ENCODE assay signal across 22 cellular contexts in the genomic region with DNA sequence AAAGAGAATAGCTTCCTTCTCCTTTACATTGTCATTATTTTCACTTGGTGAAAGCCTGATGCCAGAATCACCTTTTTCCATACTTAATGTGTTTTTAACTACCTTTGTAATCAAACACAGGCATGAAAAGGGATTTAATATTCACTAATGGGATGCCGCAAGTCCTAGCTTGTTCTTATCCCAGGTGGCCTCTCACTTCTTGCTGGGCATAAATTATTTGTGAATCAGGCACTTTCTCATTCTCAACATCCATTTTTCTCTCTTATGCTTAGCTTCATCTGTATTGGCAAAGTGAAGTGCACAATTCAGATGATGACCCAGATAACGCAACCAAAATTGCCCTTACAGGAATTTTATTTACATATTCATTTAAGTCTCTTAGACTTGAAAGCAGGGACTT. TPM values are rescaled to one million over a fixed set of nuclear protein-coding genes. Genes with fewer than 3 reads are reported as not detected.
DNase-seq lines count a peak whose midpoint lies in the region; ATAC-seq, FAIRE-seq and TF ChIP-seq lines count a peak whose summit lies in the region.
"Had no signal": no experiment of that assay in that cellular context is flagged by ENCODE, and none has a peak within 500 bp of the region (broad histone marks: within the 10 kb centered on the region; RNA-seq: fewer than 3 reads in every experiment).

No MANE protein-coding gene starts in this region.

- CTCF ChIA-PET in HEK293 (lab: Yijun Ruan, JAX), result no interaction called here

- TF ChIP-seq POLR2A in GM12892 (IDR thresholded peaks at IDR 0.05; ENCODE audit: low read depth, low read length), result no peak

- TF ChIP-seq CTCF in HEK293 (tag by site-specific recombination; IDR thresholded peaks at IDR 0.05) (no peak), keratinocyte (optimal IDR thresholded peaks at IDR 0.05 in 1 of 3, IDR thresholded peaks at IDR 0.05 in 1 of 3, conservative IDR thresholded peaks at IDR 0.05 in 1 of 3; ENCODE audit: extremely low read depth in 1 of 3, insufficient read depth in 2 of 3, low read length in 3 of 3) (no peak)

- H3K4me1 ChIP-seq in HEK293 (ENCODE audit: control insufficient read depth, insufficient read depth, low read length), result no peaks in the 10 kb centered on the region
- peaks cover 17% of the 10 kb centered on the region for H3K4me1 ChIP-seq in keratinocyte (ENCODE audit: control insufficient read depth, extremely low read depth, insufficient read depth, low read length)
- H3K4me1 ChIP-seq: adrenal gland, Peyer's patch had no signal

- H3K9ac ChIP-seq in keratinocyte (ENCODE audit: control insufficient read depth, extremely low read depth, insufficient read depth, low read length), result no peak overlapping the region

- H3K9me1 ChIP-seq in keratinocyte (ENCODE audit: control insufficient read depth, extremely low read depth, insufficient read depth, low read length), result no peaks in the 10 kb centered on the region

- H3K4me3 ChIP-seq in HEK293 (ENCODE audit: low read depth, low read length) (no peak overlapping the region), keratinocyte (ENCODE audit: control insufficient read depth in 2 of 3, extremely low read depth in 1 of 3, insufficient read depth in 2 of 3, low read depth in 1 of 3, low read length in 3 of 3) (no peak overlapping the region)
- H3K4me3 ChIP-seq: adrenal gland, lung, MG63, Peyer's patch, tibial nerve had no signal

- no peaks in the 10 kb centered on the region for H3K79me2 ChIP-seq in keratinocyte (ENCODE audit: control insufficient read depth, insufficient read depth, low read length)

- peak overlapping the region; percentile 24 for H3K4me2 ChIP-seq in keratinocyte (ENCODE audit: control insufficient read depth, extremely low read depth, insufficient read depth, low read depth, low read length)

- peak overlapping the region; percentile 50 for H2AFZ ChIP-seq in keratinocyte (ENCODE audit: control insufficient read depth, low read length)

- H3K27ac ChIP-seq in HEK293 (ENCODE audit: extremely low read depth, low read depth, low read length), result no peak overlapping the region
- no peak overlapping the region for H3K27ac ChIP-seq in keratinocyte (ENCODE audit: control insufficient read depth, insufficient read depth, low read length)
- H3K27ac ChIP-seq: adrenal gland, Peyer's patch, tibial nerve had no signal

- no peak for ATAC-seq in GM18873 (IDR thresholded peaks at IDR 0.05; ENCODE audit: low FRiP score, unreplicated experiment)

- DNase-seq in NCI-H187 treated with DMSO at 0.1 percent for 48 hours (lab: John Stamatoyannopoulos, UW), result peak; percentile 48
- peak; percentile 99 for DNase-seq in NCI-H69 (lab: John Stamatoyannopoulos, UW)
- no peak for DNase-seq in keratinocyte (ENCODE audit: low read depth, low spot score)
- no peak for DNase-seq in posterior cingulate gyrus
- no peak for DNase-seq in GM12892 (ENCODE audit: insufficient read length)
- DNase-seq: activated CD4-positive, alpha-beta T cell treated with anti-CD3 and anti-CD28 coated beads for 4 hours; activated T-cell treated with anti-CD3 and anti-CD28 coated beads, Interleukin-2, amount 50 U/mL, for 24 hours; adrenal gland; head of caudate nucleus; HFFc6; KBM-7; kidney glomerular epithelial cell; MG63; Peyer's patch; SIG-M5 had no signal

- FAIRE-seq in keratinocyte (lab: Jason Lieb, UNC) (peak; percentile 79), GM12892 (lab: Jason Lieb, UNC) (no peak)
- FAIRE-seq: D721Med, HTR-8/SVneo had no signal

- H3K36me3 ChIP-seq in HEK293 (ENCODE audit: control insufficient read depth in 2 of 2, insufficient read depth in 1 of 2, low read length in 2 of 2), result no peaks in the 10 kb centered on the region
- H3K36me3 ChIP-seq in keratinocyte (ENCODE audit: control insufficient read depth in 2 of 2, extremely low read depth in 1 of 2, insufficient read depth in 2 of 2, low read length in 2 of 2), result no peaks in the 10 kb centered on the region
- H3K36me3 ChIP-seq: adrenal gland, MG63, Peyer's patch, tibial nerve had no signal

- intact Hi-C loops in posterior cingulate gyrus (cut with DNase I), result no loop called here

- no peaks in the 10 kb centered on the region for H3K9me3 ChIP-seq in HEK293 (ENCODE audit: control insufficient read depth, insufficient read depth, low read depth, low read length)
- H3K9me3 ChIP-seq in keratinocyte (ENCODE audit: control insufficient read depth, low read depth, low read length), result no peaks in the 10 kb centered on the region
- H3K9me3 ChIP-seq: adrenal gland, MG63, Peyer's patch, tibial nerve had no signal

- POLR2A ChIA-PET in HEK293 (lab: Yijun Ruan, JAX), result no interaction called here

- H3K27me3 ChIP-seq in keratinocyte (ENCODE audit: control insufficient read depth, extremely low read depth, insufficient read depth, low read length), result no peaks in the 10 kb centered on the region
- H3K27me3 ChIP-seq: adrenal gland, MG63, Peyer's patch, tibial nerve had no signal

- no peaks in the 10 kb centered on the region for H4K20me1 ChIP-seq in keratinocyte (ENCODE audit: control insufficient read depth, extremely low read depth, insufficient read depth, low read length)

- dilution Hi-C loops in keratinocyte (cut with MboI; ENCODE audit: extremely low pct_ligation_motif_present, low sequenced_read_pairs), result no loop called here

TF ChIP-seq in HEK293, 187 proteins besides CTCF, POLR2A, EP300 and RAD21:
- no peak for TF ChIP-seq SP2 (tag by site-specific recombination; IDR thresholded peaks at IDR 0.05)
- TF ChIP-seq ZNF239 (tag by site-specific recombination; IDR thresholded peaks at IDR 0.05), result no peak
- TF ChIP-seq TCF7L2 (IDR thresholded peaks at IDR 0.05; ENCODE audit: borderline replicate concordance, low read depth, low read length), result no peak
- TF ChIP-seq, protein P1, sequence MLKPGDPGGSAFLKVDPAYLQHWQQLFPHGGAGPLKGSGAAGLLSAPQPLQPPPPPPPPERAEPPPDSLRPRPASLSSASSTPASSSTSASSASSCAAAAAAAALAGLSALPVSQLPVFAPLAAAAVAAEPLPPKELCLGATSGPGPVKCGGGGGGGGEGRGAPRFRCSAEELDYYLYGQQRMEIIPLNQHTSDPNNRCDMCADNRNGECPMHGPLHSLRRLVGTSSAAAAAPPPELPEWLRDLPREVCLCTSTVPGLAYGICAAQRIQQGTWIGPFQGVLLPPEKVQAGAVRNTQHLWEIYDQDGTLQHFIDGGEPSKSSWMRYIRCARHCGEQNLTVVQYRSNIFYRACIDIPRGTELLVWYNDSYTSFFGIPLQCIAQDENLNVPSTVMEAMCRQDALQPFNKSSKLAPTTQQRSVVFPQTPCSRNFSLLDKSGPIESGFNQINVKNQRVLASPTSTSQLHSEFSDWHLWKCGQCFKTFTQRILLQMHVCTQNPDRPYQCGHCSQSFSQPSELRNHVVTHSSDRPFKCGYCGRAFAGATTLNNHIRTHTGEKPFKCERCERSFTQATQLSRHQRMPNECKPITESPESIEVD (tag by site-specific recombination; IDR thresholded peaks at IDR 0.05), result peak; percentile 46
- TF ChIP-seq OSR2 (tag by site-specific recombination; IDR thresholded peaks at IDR 0.05), result 0 out of 2 replicates have a peak, but pooled peaks have one; percentile 14
- TF ChIP-seq ZNF514 (tag by site-specific recombination; IDR thresholded peaks at IDR 0.05), result no peak
- TF ChIP-seq ZNF26 (tag by site-specific recombination; IDR thresholded peaks at IDR 0.05), result no peak
- TF ChIP-seq ZNF501 (tag by site-specific recombination; IDR thresholded peaks at IDR 0.05), result no peak

RNA-seq across cellular contexts. Expression of gene ACTL7B, which starts 10.9 kb away (rescaled TPM):
- polyA plus RNA-seq in keratinocyte, result 0.04 TPM in 1 of 3 replicates, not detected in the others
- not detected for polyA plus RNA-seq in keratinocyte (2011; ENCODE audit: low read depth)
- polyA plus RNA-seq in keratinocyte (2011; cell fraction: cytosol; rRNA removed), result not detected in 2 replicates
- polyA plus RNA-seq in keratinocyte (2011; cell fraction: nucleus; rRNA removed), result 0.09 and 0.13 TPM in 2 replicates
- polyA plus RNA-seq in keratinocyte (2012; ENCODE audit: low replicate concordance), result not detected in 2 replicates
- 0.10 to 0.30 TPM in 2 of 3 replicates, not detected in the other for polyA minus RNA-seq in keratinocyte
- polyA minus RNA-seq in keratinocyte (2011; cell fraction: cytosol; rRNA and poly(A)+ RNA removed), result not detected
- 0.21 and 0.70 TPM in 2 replicates for polyA minus RNA-seq in keratinocyte (2011; cell fraction: nucleus; rRNA and poly(A)+ RNA removed)
- not detected for polyA plus RNA-seq in GM12892 (2012; ENCODE audit: missing spikeins)
- polyA plus RNA-seq: CD14-positive monocyte, lung had no signal

RNA-seq across cellular contexts. Expression of gene ACTL7A, which starts 17.2 kb away (rescaled TPM):
- polyA plus RNA-seq in keratinocyte, result not detected in 3 replicates
- polyA plus RNA-seq in keratinocyte (2011; ENCODE audit: low read depth), result not detected
- polyA plus RNA-seq in keratinocyte (2011; cell fraction: cytosol; rRNA removed), result not detected in 2 replicates
- polyA plus RNA-seq in keratinocyte (2011; cell fraction: nucleus; rRNA removed), result not detected in 2 replicates
- not detected in 2 replicates for polyA plus RNA-seq in keratinocyte (2012; ENCODE audit: low replicate concordance)
- not detected in 3 replicates for polyA minus RNA-seq in keratinocyte
- not detected for polyA minus RNA-seq in keratinocyte (2011; cell fraction: cytosol; rRNA and poly(A)+ RNA removed)
- not detected in 2 replicates for polyA minus RNA-seq in keratinocyte (2011; cell fraction: nucleus; rRNA and poly(A)+ RNA removed)
- polyA plus RNA-seq in GM12892 (2012; ENCODE audit: missing spikeins), result not detected
- polyA plus RNA-seq: adrenal gland, CD14-positive monocyte, lung had no signal

Comparison
In these comparisons a context has a peak if more than half of its experiments do, and no peak if none do; other contexts are left out.
1. DNase-seq: peak in NCI-H187 treated with DMSO at 0.1 percent for 48 hours (single experiment) and NCI-H69 (single experiment); none in keratinocyte (single experiment), posterior cingulate gyrus (0 of 10) and GM12892 (single experiment).